Comparison of ENCODE assay signal across 15 cellular contexts in genomic region chr17:35073991-35074627, GRCh38. TPM values are rescaled to one million over a fixed set of nuclear protein-coding genes. Genes with fewer than 3 reads are reported as not detected.
DNase-seq lines count a peak whose midpoint lies in the region; ATAC-seq lines count a peak whose summit lies in the region.
"Had no signal": no experiment of that assay in that cellular context is flagged by ENCODE, and none has a peak within 500 bp of the region (broad histone marks: within the 10 kb centered on the region; RNA-seq: fewer than 3 reads in every experiment).

No MANE protein-coding gene starts in this region.

- CTCF ChIA-PET in activated CD8-positive, alpha-beta T cell treated with anti-CD3 and anti-CD28 coated beads, Interleukin-2, amount 10 ng/mL, durations not matched to agents 7 days and 5 days (lab: Charles Lee): interaction anchor here (1.5 to 3.5 kb wide), 4 partner anchors 10 to 75 kb away, joined by 3 to 25 read pairs (median 10); partner anchors contain the start of genes RAD51D and RFFL

- H3K4me3 Mint-ChIP-seq in activated CD4-positive, alpha-beta T cell treated with anti-CD3 and anti-CD28 coated beads, Interleukin-2, amount 10 ng/mL, durations not matched to agents 24 days and 14 days: peak overlapping the region; percentile 66
- peak overlapping the region; percentile 2 for H3K4me3 Mint-ChIP-seq in activated CD8-positive, alpha-beta T cell treated with anti-CD3 and anti-CD28 coated beads, Interleukin-2, amount 10 ng/mL, durations not matched to agents 7 days and 5 days
- H3K4me3 Mint-ChIP-seq in effector memory CD8-positive, alpha-beta T cell: peak overlapping the region; percentile 1 to 65
- peak overlapping the region; percentile 14 for H3K4me3 Mint-ChIP-seq in stimulated activated effector memory CD8-positive, alpha-beta T cell treated with anti-CD3 and anti-CD28 coated beads, Interleukin-12 subunit alpha, Interleukin-12 subunit beta, amount 100 ng/mL, for 72 hours
- H3K4me3 Mint-ChIP-seq: naive B cell had no signal

- H3K4me1 Mint-ChIP-seq in activated CD4-positive, alpha-beta T cell treated with anti-CD3 and anti-CD28 coated beads, Interleukin-2, amount 10 ng/mL, durations not matched to agents 24 days and 14 days: peaks cover 52% of the 10 kb centered on the region
- peaks cover 45% of the 10 kb centered on the region for H3K4me1 Mint-ChIP-seq in activated CD8-positive, alpha-beta T cell treated with anti-CD3 and anti-CD28 coated beads, Interleukin-2, amount 10 ng/mL, durations not matched to agents 7 days and 5 days (ENCODE audit: low read depth)
- peaks cover 35 to 55% of the 10 kb centered on the region in 2 donors for H3K4me1 Mint-ChIP-seq in effector memory CD8-positive, alpha-beta T cell (ENCODE audit: low read depth in 2 of 2)
- H3K4me1 Mint-ChIP-seq in stimulated activated effector memory CD8-positive, alpha-beta T cell treated with anti-CD3 and anti-CD28 coated beads, Interleukin-12 subunit alpha, Interleukin-12 subunit beta, amount 100 ng/mL, for 72 hours: peaks cover 50% of the 10 kb centered on the region

- intact Hi-C loops in activated CD4-positive, alpha-beta T cell treated with anti-CD3 and anti-CD28 coated beads, Interleukin-2, amount 10 ng/mL, durations not matched to agents 24 days and 14 days (cut with micrococcal nuclease): loop anchor here (1.0 to 2.0 kb wide), 3 partner anchors 8 to 27 kb away; partner anchors contain the start of gene RFFL

- ATAC-seq in activated CD8-positive, alpha-beta T cell treated with anti-CD3 and anti-CD28 coated beads, Interleukin-2, amount 10 ng/mL, durations not matched to agents 7 days and 5 days: peak; percentile 31
- ATAC-seq in effector memory CD8-positive, alpha-beta T cell (replicated peaks): peak; percentile 41
- peak; percentile 64 for ATAC-seq in stimulated activated effector memory CD8-positive, alpha-beta T cell treated with anti-CD3 and anti-CD28 coated beads, Interleukin-12 subunit alpha, Interleukin-12 subunit beta, amount 100 ng/mL, for 72 hours
- no peak for ATAC-seq in HG03175 (IDR thresholded peaks at IDR 0.05; ENCODE audit: unreplicated experiment)

- H3K27ac Mint-ChIP-seq in activated CD4-positive, alpha-beta T cell treated with anti-CD3 and anti-CD28 coated beads, Interleukin-2, amount 10 ng/mL, durations not matched to agents 24 days and 14 days: peak overlapping the region; percentile 91
- peak overlapping the region; percentile 66 for H3K27ac Mint-ChIP-seq in activated CD8-positive, alpha-beta T cell treated with anti-CD3 and anti-CD28 coated beads, Interleukin-2, amount 10 ng/mL, durations not matched to agents 7 days and 5 days
- H3K27ac Mint-ChIP-seq in effector memory CD8-positive, alpha-beta T cell: peak overlapping the region; percentile 35 to 57
- peak overlapping the region; percentile 43 for H3K27ac Mint-ChIP-seq in stimulated activated effector memory CD8-positive, alpha-beta T cell treated with anti-CD3 and anti-CD28 coated beads, Interleukin-12 subunit alpha, Interleukin-12 subunit beta, amount 100 ng/mL, for 72 hours

- H3K36me3 Mint-ChIP-seq in activated CD4-positive, alpha-beta T cell treated with anti-CD3 and anti-CD28 coated beads, Interleukin-2, amount 10 ng/mL, durations not matched to agents 24 days and 14 days (ENCODE audit: low read depth): peaks cover 19% of the 10 kb centered on the region
- peaks cover 21% of the 10 kb centered on the region for H3K36me3 Mint-ChIP-seq in activated CD8-positive, alpha-beta T cell treated with anti-CD3 and anti-CD28 coated beads, Interleukin-2, amount 10 ng/mL, durations not matched to agents 7 days and 5 days (ENCODE audit: low read depth)
- H3K36me3 Mint-ChIP-seq in effector memory CD8-positive, alpha-beta T cell (ENCODE audit: insufficient read depth): peaks cover 13% of the 10 kb centered on the region
- H3K36me3 Mint-ChIP-seq in stimulated activated effector memory CD8-positive, alpha-beta T cell treated with anti-CD3 and anti-CD28 coated beads, Interleukin-12 subunit alpha, Interleukin-12 subunit beta, amount 100 ng/mL, for 72 hours: peaks cover 18% of the 10 kb centered on the region
- H3K36me3 Mint-ChIP-seq: naive B cell had no signal

- POLR2A ChIA-PET in activated CD8-positive, alpha-beta T cell treated with anti-CD3 and anti-CD28 coated beads, Interleukin-2, amount 10 ng/mL, durations not matched to agents 7 days and 5 days (lab: Charles Lee): interaction anchor here (1.3 to 2.0 kb wide), 2 partner anchors 10 to 51 kb away, joined by 4 to 7 read pairs; partner anchors contain the start of gene RFFL

- no peaks in the 10 kb centered on the region for H3K9me3 Mint-ChIP-seq in activated CD4-positive, alpha-beta T cell treated with anti-CD3 and anti-CD28 coated beads, Interleukin-2, amount 10 ng/mL, durations not matched to agents 24 days and 14 days
- H3K9me3 Mint-ChIP-seq in activated CD8-positive, alpha-beta T cell treated with anti-CD3 and anti-CD28 coated beads, Interleukin-2, amount 10 ng/mL, durations not matched to agents 7 days and 5 days (ENCODE audit: insufficient read depth): no peaks in the 10 kb centered on the region
- H3K9me3 Mint-ChIP-seq in effector memory CD8-positive, alpha-beta T cell: no peaks in the 10 kb centered on the region
- H3K9me3 Mint-ChIP-seq in stimulated activated effector memory CD8-positive, alpha-beta T cell treated with anti-CD3 and anti-CD28 coated beads, Interleukin-12 subunit alpha, Interleukin-12 subunit beta, amount 100 ng/mL, for 72 hours: no peaks in the 10 kb centered on the region
- H3K9me3 Mint-ChIP-seq: naive B cell had no signal

- no peaks in the 10 kb centered on the region for H3K27me3 Mint-ChIP-seq in activated CD4-positive, alpha-beta T cell treated with anti-CD3 and anti-CD28 coated beads, Interleukin-2, amount 10 ng/mL, durations not matched to agents 24 days and 14 days
- no peaks in the 10 kb centered on the region for H3K27me3 Mint-ChIP-seq in activated CD8-positive, alpha-beta T cell treated with anti-CD3 and anti-CD28 coated beads, Interleukin-2, amount 10 ng/mL, durations not matched to agents 7 days and 5 days (ENCODE audit: low read depth)
- H3K27me3 Mint-ChIP-seq in effector memory CD8-positive, alpha-beta T cell: no peaks in the 10 kb centered on the region
- H3K27me3 Mint-ChIP-seq: naive B cell had no signal

- no peak for DNase-seq in activated CD4-positive, alpha-beta T cell treated with anti-CD3 and anti-CD28 coated beads, Interleukin-2, amount 10 ng/mL, durations not matched to agents 24 days and 14 days
- no peak for DNase-seq in activated CD4-positive, alpha-beta T cell treated with anti-CD3 and anti-CD28 coated beads, Interleukin-2, amount 50 U/mL, for 48 hours
- no peak for DNase-seq in activated CD8-positive, alpha-beta T cell treated with anti-CD3 and anti-CD28 coated beads, Interleukin-2, amount 10 ng/mL, durations not matched to agents 7 days and 5 days
- no peak for DNase-seq in effector memory CD8-positive, alpha-beta T cell
- no peak for DNase-seq in stimulated activated effector memory CD8-positive, alpha-beta T cell treated with anti-CD3 and anti-CD28 coated beads, Interleukin-12 subunit alpha, Interleukin-12 subunit beta, amount 100 ng/mL, for 72 hours (ENCODE audit: low spot score in 2 of 2)
- DNase-seq in NCI-H2107 (lab: John Stamatoyannopoulos, UW): no peak
- DNase-seq in AML-193 (lab: John Stamatoyannopoulos, UW): no peak
- DNase-seq: activated effector memory CD4-positive, alpha-beta T cell treated with anti-CD3 and anti-CD28 coated beads, Interleukin-2, amount 50 U/mL, for 16 hours; GOT3; naive B cell; NCI-H524; Right ventricle myocardium superior had no signal

RNA-seq across cellular contexts. Expression of gene RFFL, which starts 10.6 kb away (rescaled TPM):
- 23.5 TPM in 2 replicates for total RNA-seq in activated CD4-positive, alpha-beta T cell treated with anti-CD3 and anti-CD28 coated beads, Interleukin-2, amount 10 ng/mL, durations not matched to agents 24 days and 14 days
- total RNA-seq in activated CD8-positive, alpha-beta T cell treated with anti-CD3 and anti-CD28 coated beads, Interleukin-2, amount 10 ng/mL, durations not matched to agents 7 days and 5 days: 10 to 100 TPM; 26.4 to 29.1 TPM

RNA-seq across cellular contexts. Expression of gene RAD51D, which starts 45.6 kb away (rescaled TPM):
- 32.6 and 35.2 TPM in 2 replicates for total RNA-seq in activated CD4-positive, alpha-beta T cell treated with anti-CD3 and anti-CD28 coated beads, Interleukin-2, amount 10 ng/mL, durations not matched to agents 24 days and 14 days
- total RNA-seq in activated CD8-positive, alpha-beta T cell treated with anti-CD3 and anti-CD28 coated beads, Interleukin-2, amount 10 ng/mL, durations not matched to agents 7 days and 5 days: 10 to 100 TPM; 32.1 to 33.6 TPM

RNA-seq across cellular contexts. Expression of gene FNDC8, which starts 47.3 kb away (rescaled TPM):
- not detected in 2 replicates for total RNA-seq in activated CD4-positive, alpha-beta T cell treated with anti-CD3 and anti-CD28 coated beads, Interleukin-2, amount 10 ng/mL, durations not matched to agents 24 days and 14 days
- not detected for total RNA-seq in activated CD8-positive, alpha-beta T cell treated with anti-CD3 and anti-CD28 coated beads, Interleukin-2, amount 10 ng/mL, durations not matched to agents 7 days and 5 days
- total RNA-seq: fibroblast of villous mesenchyme, Right ventricle myocardium superior, skeletal muscle tissue had no signal

Comparison
In these comparisons a context has a peak if more than half of its experiments do, and no peak if none do; other contexts are left out.
1. H3K4me3 Mint-ChIP-seq: peak in every context shown above with its lines; median percentile 66 in activated CD4-positive, alpha-beta T cell treated with anti-CD3 and anti-CD28 coated beads, Interleukin-2, amount 10 ng/mL, durations not matched to agents 24 days and 14 days; 33 in effector memory CD8-positive, alpha-beta T cell; 14 in stimulated activated effector memory CD8-positive, alpha-beta T cell treated with anti-CD3 and anti-CD28 coated beads, Interleukin-12 subunit alpha, Interleukin-12 subunit beta, amount 100 ng/mL, for 72 hours; 2 in activated CD8-positive, alpha-beta T cell treated with anti-CD3 and anti-CD28 coated beads, Interleukin-2, amount 10 ng/mL, durations not matched to agents 7 days and 5 days.